ENCODE assay signal across 1 cellular context in the genomic region with DNA sequence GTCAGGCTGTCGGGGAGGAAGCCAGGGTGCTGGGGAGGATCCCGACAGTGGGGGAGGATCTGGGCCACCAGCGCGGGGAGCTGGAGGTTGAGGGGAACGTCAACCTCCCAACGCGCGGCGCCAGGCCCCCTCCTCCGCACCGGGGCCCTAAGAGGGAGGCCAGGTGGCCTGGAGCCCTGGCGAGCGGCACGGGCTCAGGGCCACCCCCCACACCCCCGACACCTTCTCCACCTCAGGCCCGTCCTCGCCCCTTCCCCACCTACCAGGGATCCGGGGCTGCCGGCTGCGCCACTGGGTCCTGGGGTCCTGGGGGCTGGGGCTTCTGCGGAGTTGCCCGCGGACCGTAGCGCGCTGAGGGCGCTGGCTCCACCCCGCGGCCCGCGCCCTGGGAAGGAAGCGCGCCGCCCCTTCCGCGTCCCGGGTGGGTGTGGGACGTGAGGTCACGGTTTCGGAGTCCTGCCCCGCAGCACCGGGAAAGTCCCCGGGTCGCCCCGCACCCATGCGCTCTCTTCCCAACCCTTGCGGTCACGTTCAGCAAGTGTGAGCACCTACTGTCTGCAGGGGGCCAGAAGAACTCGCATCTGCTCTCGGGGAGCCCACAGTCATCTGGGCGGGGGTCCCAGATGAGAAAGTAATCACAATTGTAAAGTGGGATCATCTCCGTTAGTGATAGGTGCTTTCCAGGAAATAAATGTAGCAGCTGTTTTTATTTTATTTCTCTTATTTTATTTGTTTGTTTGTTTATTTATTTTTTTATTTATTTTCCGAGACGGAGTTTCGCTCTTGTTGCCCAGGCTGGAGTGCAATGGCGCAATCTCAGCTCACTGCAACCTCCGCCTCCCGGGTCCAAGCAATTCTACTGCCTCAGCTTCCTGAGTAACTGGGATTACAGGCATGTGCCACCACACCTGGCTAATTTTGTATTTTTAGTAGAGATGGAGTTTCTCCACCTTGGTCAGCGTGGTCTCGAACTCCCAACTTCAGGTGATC.
TF ChIP-seq lines count a peak whose summit lies in the region.

A gene (minus strand): TSS at position 362 of the 990 bp plus-strand sequence. CDS start 13,335 bp downstream, outside the sequence.

TF ChIP-seq in HepG2, 621 proteins besides CTCF, POLR2A, EP300 and RAD21 (continued from another document and continues in another):
- TF ChIP-seq, protein P1, sequence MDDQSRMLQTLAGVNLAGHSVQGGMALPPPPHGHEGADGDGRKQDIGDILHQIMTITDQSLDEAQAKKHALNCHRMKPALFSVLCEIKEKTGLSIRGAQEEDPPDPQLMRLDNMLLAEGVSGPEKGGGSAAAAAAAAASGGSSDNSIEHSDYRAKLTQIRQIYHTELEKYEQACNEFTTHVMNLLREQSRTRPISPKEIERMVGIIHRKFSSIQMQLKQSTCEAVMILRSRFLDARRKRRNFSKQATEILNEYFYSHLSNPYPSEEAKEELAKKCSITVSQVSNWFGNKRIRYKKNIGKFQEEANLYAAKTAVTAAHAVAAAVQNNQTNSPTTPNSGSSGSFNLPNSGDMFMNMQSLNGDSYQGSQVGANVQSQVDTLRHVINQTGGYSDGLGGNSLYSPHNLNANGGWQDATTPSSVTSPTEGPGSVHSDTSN (CRISPR knock-in tag; IDR thresholded peaks at IDR 0.05; ENCODE audit: borderline replicate concordance), result no peak
- peak; percentile 75 for TF ChIP-seq ZFX (CRISPR knock-in tag; IDR thresholded peaks at IDR 0.05; ENCODE audit: low read depth)
- no peak for TF ChIP-seq ZNF616 (CRISPR knock-in tag; IDR thresholded peaks at IDR 0.05; ENCODE audit: low read depth)
- TF ChIP-seq, protein P2, sequence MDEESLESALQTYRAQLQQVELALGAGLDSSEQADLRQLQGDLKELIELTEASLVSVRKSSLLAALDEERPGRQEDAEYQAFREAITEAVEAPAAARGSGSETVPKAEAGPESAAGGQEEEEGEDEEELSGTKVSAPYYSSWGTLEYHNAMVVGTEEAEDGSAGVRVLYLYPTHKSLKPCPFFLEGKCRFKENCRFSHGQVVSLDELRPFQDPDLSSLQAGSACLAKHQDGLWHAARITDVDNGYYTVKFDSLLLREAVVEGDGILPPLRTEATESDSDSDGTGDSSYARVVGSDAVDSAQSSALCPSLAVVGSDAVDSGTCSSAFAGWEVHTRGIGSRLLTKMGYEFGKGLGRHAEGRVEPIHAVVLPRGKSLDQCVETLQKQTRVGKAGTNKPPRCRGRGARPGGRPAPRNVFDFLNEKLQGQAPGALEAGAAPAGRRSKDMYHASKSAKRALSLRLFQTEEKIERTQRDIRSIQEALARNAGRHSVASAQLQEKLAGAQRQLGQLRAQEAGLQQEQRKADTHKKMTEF (CRISPR knock-in tag; IDR thresholded peaks at IDR 0.05), result peak; percentile 45; the same call in 1 of the 2 replicates
- no peak for TF ChIP-seq MBNL3 (CRISPR knock-in tag; conservative IDR thresholded peaks at IDR 0.05)
- TF ChIP-seq ZNF496 (CRISPR knock-in tag; IDR thresholded peaks at IDR 0.05; ENCODE audit: insufficient replicate concordance), result no peak
- TF ChIP-seq, protein P3, sequence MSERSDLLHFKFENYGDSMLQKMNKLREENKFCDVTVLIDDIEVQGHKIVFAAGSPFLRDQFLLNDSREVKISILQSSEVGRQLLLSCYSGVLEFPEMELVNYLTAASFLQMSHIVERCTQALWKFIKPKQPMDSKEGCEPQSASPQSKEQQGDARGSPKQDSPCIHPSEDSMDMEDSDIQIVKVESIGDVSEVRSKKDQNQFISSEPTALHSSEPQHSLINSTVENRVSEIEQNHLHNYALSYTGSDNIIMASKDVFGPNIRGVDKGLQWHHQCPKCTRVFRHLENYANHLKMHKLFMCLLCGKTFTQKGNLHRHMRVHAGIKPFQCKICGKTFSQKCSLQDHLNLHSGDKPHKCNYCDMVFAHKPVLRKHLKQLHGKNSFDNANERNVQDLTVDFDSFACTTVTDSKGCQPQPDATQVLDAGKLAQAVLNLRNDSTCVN (CRISPR knock-in tag; IDR thresholded peaks at IDR 0.05; ENCODE audit: borderline replicate concordance), result no peak
- no peak for TF ChIP-seq GTF3A (CRISPR knock-in tag; conservative IDR thresholded peaks at IDR 0.05)
- no peak for TF ChIP-seq HHEX (CRISPR knock-in tag; IDR thresholded peaks at IDR 0.05)
- TF ChIP-seq HNF4G (IDR thresholded peaks at IDR 0.05; ENCODE audit: borderline replicate concordance, low read depth, low read length), result no peak
- no peak for TF ChIP-seq HNF4G (CRISPR knock-in tag; IDR thresholded peaks at IDR 0.05; ENCODE audit: borderline replicate concordance, low read depth)
- TF ChIP-seq POGZ (CRISPR knock-in tag; IDR thresholded peaks at IDR 0.05), result no peak
- TF ChIP-seq REL (CRISPR knock-in tag; conservative IDR thresholded peaks at IDR 0.05), result no peak
- TF ChIP-seq, protein P4, sequence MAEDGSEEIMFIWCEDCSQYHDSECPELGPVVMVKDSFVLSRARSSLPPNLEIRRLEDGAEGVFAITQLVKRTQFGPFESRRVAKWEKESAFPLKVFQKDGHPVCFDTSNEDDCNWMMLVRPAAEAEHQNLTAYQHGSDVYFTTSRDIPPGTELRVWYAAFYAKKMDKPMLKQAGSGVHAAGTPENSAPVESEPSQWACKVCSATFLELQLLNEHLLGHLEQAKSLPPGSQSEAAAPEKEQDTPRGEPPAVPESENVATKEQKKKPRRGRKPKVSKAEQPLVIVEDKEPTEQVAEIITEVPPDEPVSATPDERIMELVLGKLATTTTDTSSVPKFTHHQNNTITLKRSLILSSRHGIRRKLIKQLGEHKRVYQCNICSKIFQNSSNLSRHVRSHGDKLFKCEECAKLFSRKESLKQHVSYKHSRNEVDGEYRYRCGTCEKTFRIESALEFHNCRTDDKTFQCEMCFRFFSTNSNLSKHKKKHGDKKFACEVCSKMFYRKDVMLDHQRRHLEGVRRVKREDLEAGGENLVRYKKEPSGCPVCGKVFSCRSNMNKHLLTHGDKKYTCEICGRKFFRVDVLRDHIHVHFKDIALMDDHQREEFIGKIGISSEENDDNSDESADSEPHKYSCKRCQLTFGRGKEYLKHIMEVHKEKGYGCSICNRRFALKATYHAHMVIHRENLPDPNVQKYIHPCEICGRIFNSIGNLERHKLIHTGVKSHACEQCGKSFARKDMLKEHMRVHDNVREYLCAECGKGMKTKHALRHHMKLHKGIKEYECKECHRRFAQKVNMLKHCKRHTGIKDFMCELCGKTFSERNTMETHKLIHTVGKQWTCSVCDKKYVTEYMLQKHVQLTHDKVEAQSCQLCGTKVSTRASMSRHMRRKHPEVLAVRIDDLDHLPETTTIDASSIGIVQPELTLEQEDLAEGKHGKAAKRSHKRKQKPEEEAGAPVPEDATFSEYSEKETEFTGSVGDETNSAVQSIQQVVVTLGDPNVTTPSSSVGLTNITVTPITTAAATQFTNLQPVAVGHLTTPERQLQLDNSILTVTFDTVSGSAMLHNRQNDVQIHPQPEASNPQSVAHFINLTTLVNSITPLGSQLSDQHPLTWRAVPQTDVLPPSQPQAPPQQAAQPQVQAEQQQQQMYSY (CRISPR knock-in tag; IDR thresholded peaks at IDR 0.05), result no peak
- TF ChIP-seq, protein P5, sequence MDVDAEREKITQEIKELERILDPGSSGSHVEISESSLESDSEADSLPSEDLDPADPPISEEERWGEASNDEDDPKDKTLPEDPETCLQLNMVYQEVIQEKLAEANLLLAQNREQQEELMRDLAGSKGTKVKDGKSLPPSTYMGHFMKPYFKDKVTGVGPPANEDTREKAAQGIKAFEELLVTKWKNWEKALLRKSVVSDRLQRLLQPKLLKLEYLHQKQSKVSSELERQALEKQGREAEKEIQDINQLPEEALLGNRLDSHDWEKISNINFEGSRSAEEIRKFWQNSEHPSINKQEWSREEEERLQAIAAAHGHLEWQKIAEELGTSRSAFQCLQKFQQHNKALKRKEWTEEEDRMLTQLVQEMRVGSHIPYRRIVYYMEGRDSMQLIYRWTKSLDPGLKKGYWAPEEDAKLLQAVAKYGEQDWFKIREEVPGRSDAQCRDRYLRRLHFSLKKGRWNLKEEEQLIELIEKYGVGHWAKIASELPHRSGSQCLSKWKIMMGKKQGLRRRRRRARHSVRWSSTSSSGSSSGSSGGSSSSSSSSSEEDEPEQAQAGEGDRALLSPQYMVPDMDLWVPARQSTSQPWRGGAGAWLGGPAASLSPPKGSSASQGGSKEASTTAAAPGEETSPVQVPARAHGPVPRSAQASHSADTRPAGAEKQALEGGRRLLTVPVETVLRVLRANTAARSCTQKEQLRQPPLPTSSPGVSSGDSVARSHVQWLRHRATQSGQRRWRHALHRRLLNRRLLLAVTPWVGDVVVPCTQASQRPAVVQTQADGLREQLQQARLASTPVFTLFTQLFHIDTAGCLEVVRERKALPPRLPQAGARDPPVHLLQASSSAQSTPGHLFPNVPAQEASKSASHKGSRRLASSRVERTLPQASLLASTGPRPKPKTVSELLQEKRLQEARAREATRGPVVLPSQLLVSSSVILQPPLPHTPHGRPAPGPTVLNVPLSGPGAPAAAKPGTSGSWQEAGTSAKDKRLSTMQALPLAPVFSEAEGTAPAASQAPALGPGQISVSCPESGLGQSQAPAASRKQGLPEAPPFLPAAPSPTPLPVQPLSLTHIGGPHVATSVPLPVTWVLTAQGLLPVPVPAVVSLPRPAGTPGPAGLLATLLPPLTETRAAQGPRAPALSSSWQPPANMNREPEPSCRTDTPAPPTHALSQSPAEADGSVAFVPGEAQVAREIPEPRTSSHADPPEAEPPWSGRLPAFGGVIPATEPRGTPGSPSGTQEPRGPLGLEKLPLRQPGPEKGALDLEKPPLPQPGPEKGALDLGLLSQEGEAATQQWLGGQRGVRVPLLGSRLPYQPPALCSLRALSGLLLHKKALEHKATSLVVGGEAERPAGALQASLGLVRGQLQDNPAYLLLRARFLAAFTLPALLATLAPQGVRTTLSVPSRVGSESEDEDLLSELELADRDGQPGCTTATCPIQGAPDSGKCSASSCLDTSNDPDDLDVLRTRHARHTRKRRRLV (CRISPR knock-in tag; IDR thresholded peaks at IDR 0.05), result no peak
- no peak for TF ChIP-seq FOXK2 (IDR thresholded peaks at IDR 0.05)
- TF ChIP-seq SOX13 (IDR thresholded peaks at IDR 0.05), result no peak; the same call in 1 of the 2 replicates
- TF ChIP-seq SOX13 (CRISPR knock-in tag; conservative IDR thresholded peaks at IDR 0.05 in 1 of 2, IDR thresholded peaks at IDR 0.05 in 1 of 2), result no peak; a peak in 1 of 4 replicates
- TF ChIP-seq CHD2 (IDR thresholded peaks at IDR 0.05; ENCODE audit: low read depth, low read length), result no peak
- TF ChIP-seq, protein P6, sequence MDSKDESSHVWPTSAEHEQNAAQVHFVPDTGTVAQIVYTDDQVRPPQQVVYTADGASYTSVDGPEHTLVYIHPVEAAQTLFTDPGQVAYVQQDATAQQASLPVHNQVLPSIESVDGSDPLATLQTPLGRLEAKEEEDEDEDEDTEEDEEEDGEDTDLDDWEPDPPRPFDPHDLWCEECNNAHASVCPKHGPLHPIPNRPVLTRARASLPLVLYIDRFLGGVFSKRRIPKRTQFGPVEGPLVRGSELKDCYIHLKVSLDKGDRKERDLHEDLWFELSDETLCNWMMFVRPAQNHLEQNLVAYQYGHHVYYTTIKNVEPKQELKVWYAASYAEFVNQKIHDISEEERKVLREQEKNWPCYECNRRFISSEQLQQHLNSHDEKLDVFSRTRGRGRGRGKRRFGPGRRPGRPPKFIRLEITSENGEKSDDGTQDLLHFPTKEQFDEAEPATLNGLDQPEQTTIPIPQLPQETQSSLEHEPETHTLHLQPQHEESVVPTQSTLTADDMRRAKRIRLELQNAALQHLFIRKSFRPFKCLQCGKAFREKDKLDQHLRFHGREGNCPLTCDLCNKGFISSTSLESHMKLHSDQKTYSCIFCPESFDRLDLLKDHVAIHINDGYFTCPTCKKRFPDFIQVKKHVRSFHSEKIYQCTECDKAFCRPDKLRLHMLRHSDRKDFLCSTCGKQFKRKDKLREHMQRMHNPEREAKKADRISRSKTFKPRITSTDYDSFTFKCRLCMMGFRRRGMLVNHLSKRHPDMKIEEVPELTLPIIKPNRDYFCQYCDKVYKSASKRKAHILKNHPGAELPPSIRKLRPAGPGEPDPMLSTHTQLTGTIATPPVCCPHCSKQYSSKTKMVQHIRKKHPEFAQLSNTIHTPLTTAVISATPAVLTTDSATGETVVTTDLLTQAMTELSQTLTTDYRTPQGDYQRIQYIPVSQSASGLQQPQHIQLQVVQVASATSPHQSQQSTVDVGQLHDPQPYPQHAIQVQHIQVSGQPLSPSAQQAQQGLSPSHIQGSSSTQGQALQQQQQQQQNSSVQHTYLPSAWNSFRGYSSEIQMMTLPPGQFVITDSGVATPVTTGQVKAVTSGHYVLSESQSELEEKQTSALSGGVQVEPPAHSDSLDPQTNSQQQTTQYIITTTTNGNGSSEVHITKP (CRISPR knock-in tag; IDR thresholded peaks at IDR 0.05; ENCODE audit: low read depth), result no peak
- no peak for TF ChIP-seq ZNF772 (CRISPR knock-in tag; IDR thresholded peaks at IDR 0.05)
- TF ChIP-seq ZNF230 (CRISPR knock-in tag; IDR thresholded peaks at IDR 0.05), result 0 out of 2 replicates have a peak, but pooled peaks have one; percentile 44
- TF ChIP-seq ZNF343 (CRISPR knock-in tag; IDR thresholded peaks at IDR 0.05), result no peak
- TF ChIP-seq PLRG1 (conservative IDR thresholded peaks at IDR 0.05), result no peak
- 0 out of 2 replicates have a peak, but pooled peaks have one; percentile 11 for TF ChIP-seq NCOA2 (CRISPR knock-in tag; IDR thresholded peaks at IDR 0.05)
- TF ChIP-seq RFX5 (IDR thresholded peaks at IDR 0.05; ENCODE audit: low read depth, low read length), result 0 out of 2 replicates have a peak, but pooled peaks have one; percentile 19
- TF ChIP-seq SIN3A (IDR thresholded peaks at IDR 0.05; ENCODE audit: borderline replicate concordance, low read depth, low read length), result no peak
- TF ChIP-seq ZBTB3 (CRISPR knock-in tag; IDR thresholded peaks at IDR 0.05; ENCODE audit: borderline replicate concordance, low read depth), result peak; percentile 55; the same call in 1 of the 2 replicates
- TF ChIP-seq ZNF451 (CRISPR knock-in tag; IDR thresholded peaks at IDR 0.05), result no peak
- TF ChIP-seq SP140L (CRISPR knock-in tag; IDR thresholded peaks at IDR 0.05; ENCODE audit: borderline replicate concordance), result no peak
- TF ChIP-seq HOXD1 (CRISPR knock-in tag; IDR thresholded peaks at IDR 0.05), result no peak
- TF ChIP-seq XBP1 (CRISPR knock-in tag; IDR thresholded peaks at IDR 0.05), result no peak
- TF ChIP-seq ZNF674 (CRISPR knock-in tag; IDR thresholded peaks at IDR 0.05; ENCODE audit: low read depth), result no peak
- TF ChIP-seq, protein P7, sequence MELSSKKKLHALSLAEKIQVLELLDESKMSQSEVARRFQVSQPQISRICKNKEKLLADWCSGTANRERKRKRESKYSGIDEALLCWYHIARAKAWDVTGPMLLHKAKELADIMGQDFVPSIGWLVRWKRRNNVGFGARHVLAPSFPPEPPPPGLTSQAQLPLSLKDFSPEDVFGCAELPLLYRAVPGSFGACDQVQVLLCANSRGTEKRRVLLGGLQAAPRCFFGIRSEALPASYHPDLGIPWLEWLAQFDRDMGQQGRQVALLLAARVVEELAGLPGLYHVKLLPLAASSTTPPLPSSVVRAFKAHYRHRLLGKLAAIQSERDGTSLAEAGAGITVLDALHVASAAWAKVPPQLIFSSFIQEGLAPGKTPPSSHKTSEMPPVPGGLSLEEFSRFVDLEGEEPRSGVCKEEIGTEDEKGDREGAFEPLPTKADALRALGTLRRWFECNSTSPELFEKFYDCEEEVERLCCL (CRISPR knock-in tag; IDR thresholded peaks at IDR 0.05; ENCODE audit: borderline replicate concordance), result no peak
- TF ChIP-seq SAFB2 (CRISPR knock-in tag; IDR thresholded peaks at IDR 0.05; ENCODE audit: borderline replicate concordance, low read depth), result no peak
- peak; percentile 47; the same call in 1 of the 2 replicates for TF ChIP-seq TAF1 (CRISPR knock-in tag; IDR thresholded peaks at IDR 0.05)
- TF ChIP-seq RARG (CRISPR knock-in tag; IDR thresholded peaks at IDR 0.05; ENCODE audit: low read depth), result no peak
- peak; percentile 65 for TF ChIP-seq HDAC1 (CRISPR knock-in tag; IDR thresholded peaks at IDR 0.05)
